Comparison of ENCODE assay signal across 8 cellular contexts in genomic region chr12:643478-644292, GRCh38. TPM values are rescaled to one million over a fixed set of nuclear protein-coding genes. Genes with fewer than 3 reads are reported as not detected.
DNase-seq lines count a peak whose midpoint lies in the region; ATAC-seq lines count a peak whose summit lies in the region.

No MANE protein-coding gene starts in this region.

- no peak overlapping the region for H3K27ac ChIP-seq in HUES48 (ENCODE audit: low read depth, low read length)
- H3K27ac ChIP-seq in adipose tissue (ENCODE audit: low read depth, low read length): peak overlapping the region; percentile 97
- H3K27ac ChIP-seq in temporal lobe (ENCODE audit: low read depth, low read length): peak overlapping the region; percentile 94

- peak overlapping the region; percentile 60 for H3K9ac ChIP-seq in HUES48 (ENCODE audit: low read depth, low read length)

- DNase-seq in islet precursor cell (peak; percentile 55), NCI-H345 (lab: John Stamatoyannopoulos, UW) (no peak)

- 22 to 44% (median 29%) methylated on average over 32 of the region's 32 CpGs for WGBS in adipose tissue, 3 donors

- H3K9me3 ChIP-seq in HUES48 (ENCODE audit: control insufficient read depth, insufficient read depth, low read length): no peaks in the 10 kb centered on the region

- H3K4me3 ChIP-seq in GM08714 (ENCODE audit: low read length) (peak overlapping the region; percentile 51; the same call in 1 of the 2 replicates), HUES48 (ENCODE audit: low read depth, low read length) (peak overlapping the region; percentile 60)

- no peaks in the 10 kb centered on the region for H3K36me3 ChIP-seq in HUES48 (ENCODE audit: control insufficient read depth, insufficient read depth, low read length)

- ATAC-seq in GM19463 (IDR thresholded peaks at IDR 0.05; ENCODE audit: unreplicated experiment) (no peak), esophagus mucosa (no peak)

- H3K4me1 ChIP-seq in HUES48 (ENCODE audit: control insufficient read depth, insufficient read depth, low read length): 0 out of 2 replicates have a peak, but pooled peaks cover 7% of the 10 kb centered on the region

- H3K27me3 ChIP-seq in HUES48 (ENCODE audit: control insufficient read depth, insufficient read depth, low read length): no peaks in the 10 kb centered on the region

RNA-seq across cellular contexts. Expression of gene NINJ2, which starts 19.6 kb away (rescaled TPM):
- 10 to 100 TPM in 2 of 3 donors, 1 to 10 TPM in 1; 1.4 to 30.5 (median 19.5) TPM for polyA plus RNA-seq in adipose tissue
- total RNA-seq in temporal lobe: 0.49 TPM
- total RNA-seq in esophagus mucosa: 2.9 TPM
